ENCODE assay signal across 19 cellular contexts in genomic region chr15:90823455-90823974, GRCh38. TPM values are rescaled to one million over a fixed set of nuclear protein-coding genes. Genes with fewer than 3 reads are reported as not detected.
DNase-seq lines count a peak whose midpoint lies in the region; ATAC-seq lines count a peak whose summit lies in the region.
"Had no signal": no experiment of that assay in that cellular context is flagged by ENCODE, and none has a peak within 500 bp of the region (broad histone marks: within the 10 kb centered on the region; RNA-seq: fewer than 3 reads in every experiment).

No MANE protein-coding gene starts in this region.

- no peaks in the 10 kb centered on the region for H3K27me3 Mint-ChIP-seq in activated CD4-positive, alpha-beta memory T cell treated with anti-CD3 and anti-CD28 coated beads for 36 hours
- no peaks in the 10 kb centered on the region for H3K27me3 Mint-ChIP-seq in activated CD4-positive, alpha-beta memory T cell treated with anti-CD3 and anti-CD28 coated beads, Interleukin-2, amount 10 ng/mL, durations not matched to agents 7 days and 5 days
- no peaks in the 10 kb centered on the region for H3K27me3 Mint-ChIP-seq in activated T-helper 1 cell treated with anti-CD3 and anti-CD28 coated beads, Interleukin-12 subunit alpha, Interleukin-12 subunit beta, Interleukin-2, Interleukin-4 antibody, amounts not matched to agents 30 ng/mL and 10 ng/mL and 1 ng/mL, durations not matched to agents 14 hours and 24 hours and 36 hours (ENCODE audit: insufficient read depth)
- H3K27me3 Mint-ChIP-seq: CD4-positive, alpha-beta T cell had no signal

- H3K4me3 ChIP-seq in right cardiac atrium (ENCODE audit: low read length) = no peak overlapping the region

- WGBS in right cardiac atrium = 89% methylated on average over 7 of the region's 7 CpGs

- peak; percentile 89 for ATAC-seq in left colon
- no peak for ATAC-seq in right cardiac atrium
- ATAC-seq in HG02763 (IDR thresholded peaks at IDR 0.05; ENCODE audit: unreplicated experiment) = no peak
- ATAC-seq: HCT116 had no signal

- POLR2A ChIA-PET in activated CD4-positive, alpha-beta memory T cell treated with anti-CD3 and anti-CD28 coated beads for 36 hours (lab: Charles Lee) = no interaction called here
- POLR2A ChIA-PET in activated CD4-positive, alpha-beta memory T cell treated with anti-CD3 and anti-CD28 coated beads, Interleukin-2, amount 10 ng/mL, durations not matched to agents 7 days and 5 days (lab: Charles Lee) = interaction anchor here (1.6 to 2.2 kb wide), 3 partner anchors 9 to 29 kb away, joined by 6 to 9 read pairs (median 7); no protein-coding TSS in a partner anchor

- peaks cover 12% of the 10 kb centered on the region for H3K4me1 Mint-ChIP-seq in activated CD4-positive, alpha-beta memory T cell treated with anti-CD3 and anti-CD28 coated beads for 36 hours (ENCODE audit: low read depth)
- peaks cover 66% of the 10 kb centered on the region for H3K4me1 Mint-ChIP-seq in activated CD4-positive, alpha-beta memory T cell treated with anti-CD3 and anti-CD28 coated beads, Interleukin-2, amount 10 ng/mL, durations not matched to agents 7 days and 5 days
- peaks cover 72% of the 10 kb centered on the region for H3K4me1 Mint-ChIP-seq in activated T-helper 1 cell treated with anti-CD3 and anti-CD28 coated beads, Interleukin-12 subunit alpha, Interleukin-12 subunit beta, Interleukin-2, Interleukin-4 antibody, amounts not matched to agents 30 ng/mL and 10 ng/mL and 1 ng/mL, durations not matched to agents 14 hours and 24 hours and 36 hours (ENCODE audit: low read depth)

- H3K9me3 ChIP-seq in right cardiac atrium (ENCODE audit: control insufficient read depth, low read length) = no peaks in the 10 kb centered on the region

- peak; percentile 8 for DNase-seq in activated CD4-positive, alpha-beta memory T cell treated with anti-CD3 and anti-CD28 coated beads for 36 hours
- DNase-seq in activated CD4-positive, alpha-beta memory T cell treated with anti-CD3 and anti-CD28 coated beads, Interleukin-2, amount 10 ng/mL, durations not matched to agents 7 days and 5 days = no peak
- DNase-seq in activated T-helper 1 cell treated with anti-CD3 and anti-CD28 coated beads, Interleukin-12 subunit alpha, Interleukin-12 subunit beta, Interleukin-2, Interleukin-4 antibody, amounts not matched to agents 30 ng/mL and 10 ng/mL and 1 ng/mL, durations not matched to agents 14 hours and 24 hours and 36 hours (ENCODE audit: low spot score) = no peak
- peak; percentile 43 to 48 for DNase-seq in left colon
- peak; percentile 14 for DNase-seq in stimulated activated CD8-positive, alpha-beta memory T cell treated with anti-CD3 and anti-CD28 coated beads, Interleukin-4, amount 100 ng/mL, for 48 hours
- no peak for DNase-seq in right cardiac atrium
- DNase-seq in Kasumi-1 (lab: John Stamatoyannopoulos, UW) = no peak
- DNase-seq: 8988T; CD4-positive, alpha-beta T cell; GOT3; NCI-H1436 treated with DMSO at 0.1 percent for 48 hours; NCI-H2029; NCI-H345; NCI-H524 treated with DMSO at 0.1 percent for 48 hours; RPMI8226; SHP77 treated with DMSO at 0.1 percent for 48 hours had no signal

- CTCF ChIA-PET in activated CD4-positive, alpha-beta memory T cell treated with anti-CD3 and anti-CD28 coated beads for 36 hours (lab: Charles Lee) = interaction anchor here (1.2 kb wide), 1 partner anchor 63 kb away, joined by 3 read pairs; no protein-coding TSS in a partner anchor
- CTCF ChIA-PET in activated CD4-positive, alpha-beta memory T cell treated with anti-CD3 and anti-CD28 coated beads, Interleukin-2, amount 10 ng/mL, durations not matched to agents 7 days and 5 days (lab: Charles Lee) = interaction anchor here (0.5 kb wide), 1 partner anchor 546 kb away, joined by 3 read pairs; no protein-coding TSS in a partner anchor

- H3K9me3 Mint-ChIP-seq in activated CD4-positive, alpha-beta memory T cell treated with anti-CD3 and anti-CD28 coated beads for 36 hours = no peaks in the 10 kb centered on the region
- peaks cover 7% of the 10 kb centered on the region for H3K9me3 Mint-ChIP-seq in activated CD4-positive, alpha-beta memory T cell treated with anti-CD3 and anti-CD28 coated beads, Interleukin-2, amount 10 ng/mL, durations not matched to agents 7 days and 5 days
- H3K9me3 Mint-ChIP-seq in activated T-helper 1 cell treated with anti-CD3 and anti-CD28 coated beads, Interleukin-12 subunit alpha, Interleukin-12 subunit beta, Interleukin-2, Interleukin-4 antibody, amounts not matched to agents 30 ng/mL and 10 ng/mL and 1 ng/mL, durations not matched to agents 14 hours and 24 hours and 36 hours = no peaks in the 10 kb centered on the region
- H3K9me3 Mint-ChIP-seq: CD4-positive, alpha-beta T cell had no signal

- no peaks in the 10 kb centered on the region for H3K27me3 ChIP-seq in right cardiac atrium (ENCODE audit: control insufficient read depth, insufficient read depth)

- H3K36me3 Mint-ChIP-seq in activated CD4-positive, alpha-beta memory T cell treated with anti-CD3 and anti-CD28 coated beads for 36 hours = peaks cover 12% of the 10 kb centered on the region
- peaks cover 38% of the 10 kb centered on the region for H3K36me3 Mint-ChIP-seq in activated CD4-positive, alpha-beta memory T cell treated with anti-CD3 and anti-CD28 coated beads, Interleukin-2, amount 10 ng/mL, durations not matched to agents 7 days and 5 days (ENCODE audit: low read depth)
- H3K36me3 Mint-ChIP-seq in activated T-helper 1 cell treated with anti-CD3 and anti-CD28 coated beads, Interleukin-12 subunit alpha, Interleukin-12 subunit beta, Interleukin-2, Interleukin-4 antibody, amounts not matched to agents 30 ng/mL and 10 ng/mL and 1 ng/mL, durations not matched to agents 14 hours and 24 hours and 36 hours (ENCODE audit: low read depth) = peaks cover 37% of the 10 kb centered on the region

- no peak overlapping the region for H3K4me3 Mint-ChIP-seq in activated CD4-positive, alpha-beta memory T cell treated with anti-CD3 and anti-CD28 coated beads for 36 hours
- no peak overlapping the region for H3K4me3 Mint-ChIP-seq in activated CD4-positive, alpha-beta memory T cell treated with anti-CD3 and anti-CD28 coated beads, Interleukin-2, amount 10 ng/mL, durations not matched to agents 7 days and 5 days
- no peak overlapping the region for H3K4me3 Mint-ChIP-seq in activated T-helper 1 cell treated with anti-CD3 and anti-CD28 coated beads, Interleukin-12 subunit alpha, Interleukin-12 subunit beta, Interleukin-2, Interleukin-4 antibody, amounts not matched to agents 30 ng/mL and 10 ng/mL and 1 ng/mL, durations not matched to agents 14 hours and 24 hours and 36 hours
- H3K4me3 Mint-ChIP-seq: CD4-positive, alpha-beta T cell had no signal

- intact Hi-C loops in activated CD4-positive, alpha-beta memory T cell treated with anti-CD3 and anti-CD28 coated beads for 36 hours (cut with micrococcal nuclease) = no loop called here
- intact Hi-C loops in activated T-helper 1 cell treated with anti-CD3 and anti-CD28 coated beads, Interleukin-12 subunit alpha, Interleukin-12 subunit beta, Interleukin-2, Interleukin-4 antibody, amounts not matched to agents 30 ng/mL and 10 ng/mL and 1 ng/mL, durations not matched to agents 14 hours and 24 hours and 36 hours (cut with micrococcal nuclease) = no loop called here
- intact Hi-C loops in left colon (cut with DNase I, micrococcal nuclease) = no loop called here
- intact Hi-C loops in right cardiac atrium (cut with DNase I) = no loop called here

- no peak overlapping the region for H3K27ac Mint-ChIP-seq in activated CD4-positive, alpha-beta memory T cell treated with anti-CD3 and anti-CD28 coated beads for 36 hours
- no peak overlapping the region for H3K27ac Mint-ChIP-seq in activated CD4-positive, alpha-beta memory T cell treated with anti-CD3 and anti-CD28 coated beads, Interleukin-2, amount 10 ng/mL, durations not matched to agents 7 days and 5 days
- peak overlapping the region; percentile 12 for H3K27ac Mint-ChIP-seq in activated T-helper 1 cell treated with anti-CD3 and anti-CD28 coated beads, Interleukin-12 subunit alpha, Interleukin-12 subunit beta, Interleukin-2, Interleukin-4 antibody, amounts not matched to agents 30 ng/mL and 10 ng/mL and 1 ng/mL, durations not matched to agents 14 hours and 24 hours and 36 hours
- H3K27ac Mint-ChIP-seq: CD4-positive, alpha-beta T cell had no signal

- H3K4me1 ChIP-seq in right cardiac atrium (ENCODE audit: control insufficient read depth, insufficient read depth, low read length) = no peaks in the 10 kb centered on the region

- H3K27ac ChIP-seq in right cardiac atrium (ENCODE audit: low read length) = no peak overlapping the region
- H3K27ac ChIP-seq: KMS-11 had no signal

RNA-seq across cellular contexts. Expression of gene FURIN, which starts 44.9 kb away (rescaled TPM):
- total RNA-seq in activated CD4-positive, alpha-beta memory T cell treated with anti-CD3 and anti-CD28 coated beads for 36 hours = 100 to 1,000 TPM; 576 to 590 TPM
- total RNA-seq in activated CD4-positive, alpha-beta memory T cell treated with anti-CD3 and anti-CD28 coated beads, Interleukin-2, amount 10 ng/mL, durations not matched to agents 7 days and 5 days = 100 to 1,000 TPM; 550 to 553 TPM
- total RNA-seq in activated T-helper 1 cell treated with anti-CD3 and anti-CD28 coated beads, Interleukin-12 subunit alpha, Interleukin-12 subunit beta, Interleukin-2, Interleukin-4 antibody, amounts not matched to agents 30 ng/mL and 10 ng/mL and 1 ng/mL, durations not matched to agents 14 hours and 24 hours and 36 hours = 530 and 545 TPM in 2 replicates
- 100 to 1,000 TPM in 1 of 2 donors, 10 to 100 TPM in 1; 74.0 to 101 TPM for total RNA-seq in left colon
- total RNA-seq in right cardiac atrium = 10 to 100 TPM; 57.4 to 69.0 (median 60.8) TPM
- 60.1 TPM for polyA plus RNA-seq in right cardiac atrium

Comparison
In these comparisons a context has a peak if more than half of its experiments do, and no peak if none do; other contexts are left out.
1. DNase-seq: peak in activated CD4-positive, alpha-beta memory T cell treated with anti-CD3 and anti-CD28 coated beads for 36 hours (single experiment), left colon (2 of 2) and stimulated activated CD8-positive, alpha-beta memory T cell treated with anti-CD3 and anti-CD28 coated beads, Interleukin-4, amount 100 ng/mL, for 48 hours (single experiment); none in activated CD4-positive, alpha-beta memory T cell treated with anti-CD3 and anti-CD28 coated beads, Interleukin-2, amount 10 ng/mL, durations not matched to agents 7 days and 5 days (single experiment), activated T-helper 1 cell treated with anti-CD3 and anti-CD28 coated beads, Interleukin-12 subunit alpha, Interleukin-12 subunit beta, Interleukin-2, Interleukin-4 antibody, amounts not matched to agents 30 ng/mL and 10 ng/mL and 1 ng/mL, durations not matched to agents 14 hours and 24 hours and 36 hours (single experiment), right cardiac atrium (0 of 3) and Kasumi-1 (0 of 2).